In genomic region chr17:61701334-61701733, GRCh38 we compare ENCODE assay signal across 11 cellular contexts.
"Had no signal": no experiment of that assay in that cellular context is flagged by ENCODE, and none has a peak within 500 bp of the region (broad histone marks: within the 10 kb centered on the region; RNA-seq: fewer than 3 reads in every experiment).

No MANE protein-coding gene starts in this region.

- H3K4me3 ChIP-seq: GM23248, GM23338, HAP-1 had no signal

- H3K36me3 ChIP-seq: HAP-1 had no signal

- ATAC-seq: GM23338, HCT116 had no signal

- FAIRE-seq: H1, H54 had no signal

- H3K4me2 ChIP-seq: GM23338 had no signal

- H3K27ac ChIP-seq: GM23248 had no signal

- H2AFZ ChIP-seq: GM23248, GM23338 had no signal

- DNase-seq: GM23248, GOT3, H7, H9, HCEC 1CT, HFFc6 had no signal

- H3K9ac ChIP-seq: GM23248 had no signal

- H3K4me1 ChIP-seq: HAP-1 had no signal
